ENCODE assay signal across 12 cellular contexts in the genomic region with DNA sequence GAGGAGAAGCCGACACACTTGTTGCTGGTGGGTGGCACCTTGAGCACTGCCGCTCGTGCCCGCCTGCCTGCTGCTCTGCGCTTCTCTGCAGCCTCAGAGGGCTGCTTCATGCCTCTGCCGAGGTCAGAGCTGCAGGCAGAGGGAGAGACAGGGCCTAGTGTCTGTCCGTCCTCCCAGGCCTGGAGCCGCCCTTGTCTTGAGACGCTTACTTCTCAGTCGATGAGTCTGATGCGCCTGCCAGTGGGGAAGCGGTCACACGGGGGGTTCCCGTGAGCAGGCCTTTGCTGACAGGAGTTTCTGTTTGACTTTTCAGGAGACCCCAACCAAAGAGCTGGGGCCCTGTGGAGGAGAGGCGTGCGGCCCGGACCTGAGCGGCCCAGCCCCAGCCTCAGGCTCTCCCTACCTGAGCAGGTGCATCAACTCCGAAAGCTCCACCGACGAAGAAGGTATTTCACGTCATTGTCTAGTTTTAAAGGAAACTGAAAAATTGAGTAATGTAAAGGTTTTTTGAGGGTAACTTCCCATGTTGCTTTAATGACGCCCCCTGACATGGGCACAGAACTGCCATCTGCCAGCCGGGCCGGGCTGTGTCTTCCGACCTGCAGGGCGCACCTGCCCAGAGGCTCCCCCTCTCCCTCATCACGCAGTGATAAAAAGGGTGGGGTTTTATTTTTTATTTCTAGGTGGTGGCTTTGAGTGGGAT. TPM values are rescaled to one million over a fixed set of nuclear protein-coding genes. Genes with fewer than 3 reads are reported as not detected.
DNase-seq lines count a peak whose midpoint lies in the region; ATAC-seq and FAIRE-seq lines count a peak whose summit lies in the region.
"Had no signal": no experiment of that assay in that cellular context is flagged by ENCODE, and none has a peak within 500 bp of the region (broad histone marks: within the 10 kb centered on the region; RNA-seq: fewer than 3 reads in every experiment).

No MANE protein-coding gene starts in this region.

- H4K12ac ChIP-seq in trophoblast cell (ENCODE audit: low read depth, low read length): no peak overlapping the region

- H3K4me3 Mint-ChIP-seq in naive thymus-derived CD4-positive, alpha-beta T cell: peak overlapping the region in 9 of 10 donors; percentile 53 to 91 (median 85)
- H3K4me3 Mint-ChIP-seq: neural progenitor cell had no signal

- peak; percentile 23 for ATAC-seq in GM21367 (IDR thresholded peaks at IDR 0.05; ENCODE audit: unreplicated experiment)
- peak; percentile 34 for ATAC-seq in HG03439 (IDR thresholded peaks at IDR 0.05; ENCODE audit: unreplicated experiment)
- ATAC-seq in naive thymus-derived CD4-positive, alpha-beta T cell: no peak

- H3K36me3 ChIP-seq in naive thymus-derived CD4-positive, alpha-beta T cell (ENCODE audit: control insufficient read depth in 2 of 3, insufficient read depth in 3 of 3, low read length in 3 of 3): peaks cover 0 to 27% (median 17%) of the 10 kb centered on the region in 3 experiments
- H3K36me3 ChIP-seq in trophoblast cell (ENCODE audit: control insufficient read depth in 1 of 2, insufficient read depth in 2 of 2, low read length in 2 of 2) (peaks cover 16 to 18% of the 10 kb centered on the region in 2 experiments), GM23248 (ENCODE audit: low read depth) (no peaks in the 10 kb centered on the region)
- H3K36me3 ChIP-seq: MG63, neural progenitor cell had no signal

- H4K91ac ChIP-seq in trophoblast cell (ENCODE audit: low read depth, low read length): no peak overlapping the region

- no peaks in the 10 kb centered on the region for H3K9me3 ChIP-seq in naive thymus-derived CD4-positive, alpha-beta T cell (ENCODE audit: control insufficient read depth in 2 of 3, low read length in 3 of 3)
- H3K9me3 ChIP-seq in trophoblast cell (ENCODE audit: insufficient read depth, low read depth, low read length) (no peaks in the 10 kb centered on the region), GM23248 (ENCODE audit: low read depth) (no peaks in the 10 kb centered on the region)
- H3K9me3 ChIP-seq: MG63 had no signal

- H4K20me1 ChIP-seq in GM23248 (ENCODE audit: insufficient read depth): no peaks in the 10 kb centered on the region

- H3F3A ChIP-seq in GM23248 (ENCODE audit: insufficient read depth): no peaks in the 10 kb centered on the region

- no peak overlapping the region for H2BK5ac ChIP-seq in trophoblast cell (ENCODE audit: low read depth, low read length, poor library complexity)

- DNase-seq in GM18507 (ENCODE audit: extremely low spot score, insufficient read length, low read depth): no peak
- no peak for DNase-seq in naive thymus-derived CD4-positive, alpha-beta T cell
- DNase-seq in trophoblast cell: no peak
- DNase-seq in iPS-NIHi11 (ENCODE audit: low spot score): no peak
- no peak for DNase-seq in GM23248
- DNase-seq in NCI-H187 treated with DMSO at 0.1 percent for 48 hours (lab: John Stamatoyannopoulos, UW): no peak
- DNase-seq: MG63; stimulated activated CD4-positive, alpha-beta T cell treated with anti-CD3 and anti-CD28 coated beads, Interleukin-1b, Interleukin-23, amount 100 ng/mL, for 48 hours had no signal

- CTCF ChIA-PET in naive thymus-derived CD4-positive, alpha-beta T cell (lab: Charles Lee): interaction anchor here (0.7 to 1.3 kb wide), 4 partner anchors 9 to 70 kb away, joined by 3 to 4 read pairs (median 4); no protein-coding TSS in a partner anchor

- H2AFZ ChIP-seq in trophoblast cell (ENCODE audit: insufficient read depth, low read length, poor library complexity) (no peak overlapping the region), GM23248 (no peak overlapping the region)
- H2AFZ ChIP-seq: neural progenitor cell had no signal

- no peak overlapping the region for H3K4ac ChIP-seq in trophoblast cell (ENCODE audit: low read depth, low read length)

- peak overlapping the region; percentile 60 for H3K27ac ChIP-seq in naive thymus-derived CD4-positive, alpha-beta T cell (ENCODE audit: low read depth, low read length)
- H3K27ac ChIP-seq in trophoblast cell (ENCODE audit: low read depth, low read length): no peak overlapping the region
- no peak overlapping the region for H3K27ac ChIP-seq in GM23248
- H3K27ac ChIP-seq: neural progenitor cell, tibial nerve had no signal

- H3K23ac ChIP-seq in trophoblast cell (ENCODE audit: low read length): no peak overlapping the region

- H3K79me2 ChIP-seq in trophoblast cell (ENCODE audit: control insufficient read depth, insufficient read depth, low read length, poor library complexity) (no peaks in the 10 kb centered on the region), GM23248 (ENCODE audit: insufficient read depth) (no peaks in the 10 kb centered on the region)

- no peak overlapping the region for H2AK5ac ChIP-seq in trophoblast cell (ENCODE audit: low read length)

- H3K27me3 ChIP-seq in naive thymus-derived CD4-positive, alpha-beta T cell (ENCODE audit: control insufficient read depth in 2 of 2, insufficient read depth in 2 of 2, low read length in 2 of 2): no peaks in the 10 kb centered on the region
- no peaks in the 10 kb centered on the region for H3K27me3 ChIP-seq in trophoblast cell (ENCODE audit: insufficient read depth, low read length)
- no peaks in the 10 kb centered on the region for H3K27me3 ChIP-seq in GM23248 (replicated peaks; ENCODE audit: insufficient read depth)
- H3K27me3 ChIP-seq: MG63, neural progenitor cell, tibial nerve had no signal

- peak; percentile 80 for FAIRE-seq in GM18507 (lab: Jason Lieb, UNC)

- H3K36me3 Mint-ChIP-seq in naive thymus-derived CD4-positive, alpha-beta T cell: peaks cover 19 to 51% (median 35%) of the 10 kb centered on the region in 5 donors

- H3K27ac Mint-ChIP-seq in naive thymus-derived CD4-positive, alpha-beta T cell: peak overlapping the region in 7 of 9 donors; percentile 55 to 96 (median 76)
- H3K27ac Mint-ChIP-seq: neural progenitor cell had no signal

- H3K9me3 Mint-ChIP-seq in naive thymus-derived CD4-positive, alpha-beta T cell: peaks cover 0 to 8% (median 4%) of the 10 kb centered on the region in 11 donors

- no peak overlapping the region for H2BK120ac ChIP-seq in trophoblast cell (ENCODE audit: insufficient read depth, low read length, poor library complexity)

- no peak overlapping the region for H3K18ac ChIP-seq in trophoblast cell (ENCODE audit: low read length)

- intact Hi-C loops in naive thymus-derived CD4-positive, alpha-beta T cell (cut with micrococcal nuclease): loop anchor here (2.0 to 5.0 kb wide), 5 partner anchors 36 to 197 kb away; partner anchors contain the start of genes BAIAP2L1 (in 1 of the 2) and BRI3 (in 1 of the 2)

- POLR2A ChIA-PET in naive thymus-derived CD4-positive, alpha-beta T cell (lab: Charles Lee): interaction anchor here (0.7 to 5.0 kb wide), 10 partner anchors 8 to 79 kb away, joined by 3 to 39 read pairs (median 4); partner anchors contain the start of gene BHLHA15

- in situ Hi-C loops in GM23248 (cut with MboI): no loop called here

- no peak overlapping the region for H4K8ac ChIP-seq in trophoblast cell (ENCODE audit: low read depth, low read length)

- peak overlapping the region; percentile 24 for H3K4me3 ChIP-seq in naive thymus-derived CD4-positive, alpha-beta T cell (ENCODE audit: low read length)
- H3K4me3 ChIP-seq in trophoblast cell (ENCODE audit: low read depth, low read length) (no peak overlapping the region), GM23248 (no peak overlapping the region)
- H3K4me3 ChIP-seq: MG63, neural progenitor cell, tibial nerve had no signal

- no peaks in the 10 kb centered on the region for H3K79me1 ChIP-seq in trophoblast cell (ENCODE audit: low read length)

- H3K9me2 ChIP-seq in GM23248 (ENCODE audit: insufficient read depth): no peaks in the 10 kb centered on the region

- H2BK12ac ChIP-seq in trophoblast cell (ENCODE audit: low read length): no peak overlapping the region

- peaks cover 35 to 76% (median 65%) of the 10 kb centered on the region in 7 donors for H3K4me1 Mint-ChIP-seq in naive thymus-derived CD4-positive, alpha-beta T cell
- H3K4me1 Mint-ChIP-seq: neural progenitor cell had no signal

- peaks cover 21 to 49% of the 10 kb centered on the region in 2 donors for H3K4me1 ChIP-seq in naive thymus-derived CD4-positive, alpha-beta T cell (ENCODE audit: control insufficient read depth in 2 of 2, insufficient read depth in 2 of 2, low read length in 2 of 2)
- H3K4me1 ChIP-seq in trophoblast cell (ENCODE audit: control insufficient read depth in 1 of 2, insufficient read depth in 2 of 2, low read length in 2 of 2): no peaks in the 10 kb centered on the region
- H3K4me1 ChIP-seq in GM23248 (ENCODE audit: insufficient read depth): no peaks in the 10 kb centered on the region
- H3K4me1 ChIP-seq: neural progenitor cell, tibial nerve had no signal

- WGBS in trophoblast cell (ENCODE audit: extremely low coverage, insufficient coverage, insufficient read length): no CpG with 5 or more reads among the region's 28 CpGs
- 96 to 98% methylated on average over 26 to 28 of the region's 28 CpGs for WGBS in GM23248 (ENCODE audit: low coverage in 1 of 2, low lambda C conversion rate in 2 of 2, missing lambda C conversion rate in 2 of 2), 2 experiments

- H3K9ac ChIP-seq in trophoblast cell (ENCODE audit: low read length) (no peak overlapping the region), GM23248 (no peak overlapping the region)
- H3K9ac ChIP-seq: neural progenitor cell had no signal

- H3K14ac ChIP-seq in trophoblast cell (ENCODE audit: low read length): no peak overlapping the region

- no peaks in the 10 kb centered on the region for H3K27me3 Mint-ChIP-seq in naive thymus-derived CD4-positive, alpha-beta T cell

- no peak overlapping the region for H3K4me2 ChIP-seq in trophoblast cell (ENCODE audit: low read length)
- H3K4me2 ChIP-seq in GM23248 (ENCODE audit: unreplicated experiment): no peak overlapping the region
- H3K4me2 ChIP-seq: neural progenitor cell had no signal

RNA-seq across cellular contexts. Expression of gene BHLHA15, which starts 7.8 kb away (rescaled TPM):
- total RNA-seq in naive thymus-derived CD4-positive, alpha-beta T cell: under 1 TPM in 2 of 5 experiments, not detected in 3; 0.39 to 0.80 TPM
- not detected for polyA plus RNA-seq in naive thymus-derived CD4-positive, alpha-beta T cell
- 20.7 and 22.5 TPM in 2 replicates for polyA plus RNA-seq in trophoblast cell (2013)
- total RNA-seq in GM23248 (2014; rRNA removed; shearing (Covaris generic)): not detected in 2 replicates
- not detected in 2 replicates for polyA plus RNA-seq in GM23248 (2016; fragmentation: Nextera tagmentation; extraction: Ambion mirVana)
- total RNA-seq: tibial nerve had no signal

RNA-seq across cellular contexts. Expression of gene TECPR1, which starts 48.6 kb away (rescaled TPM):
- total RNA-seq in naive thymus-derived CD4-positive, alpha-beta T cell: 100 to 1,000 TPM in 4 of 5 experiments, 10 to 100 TPM in 1; 82.4 to 203 (median 134) TPM
- 10 to 100 TPM; 21.0 to 32.3 TPM for polyA plus RNA-seq in naive thymus-derived CD4-positive, alpha-beta T cell
- 4.5 and 4.7 TPM in 2 replicates for polyA plus RNA-seq in trophoblast cell (2013)
- total RNA-seq in GM23248 (2014; rRNA removed; shearing (Covaris generic)): 24.5 and 27.8 TPM in 2 replicates
- 8.1 and 8.2 TPM in 2 replicates for polyA plus RNA-seq in GM23248 (2016; fragmentation: Nextera tagmentation; extraction: Ambion mirVana)
